In the genomic region with DNA sequence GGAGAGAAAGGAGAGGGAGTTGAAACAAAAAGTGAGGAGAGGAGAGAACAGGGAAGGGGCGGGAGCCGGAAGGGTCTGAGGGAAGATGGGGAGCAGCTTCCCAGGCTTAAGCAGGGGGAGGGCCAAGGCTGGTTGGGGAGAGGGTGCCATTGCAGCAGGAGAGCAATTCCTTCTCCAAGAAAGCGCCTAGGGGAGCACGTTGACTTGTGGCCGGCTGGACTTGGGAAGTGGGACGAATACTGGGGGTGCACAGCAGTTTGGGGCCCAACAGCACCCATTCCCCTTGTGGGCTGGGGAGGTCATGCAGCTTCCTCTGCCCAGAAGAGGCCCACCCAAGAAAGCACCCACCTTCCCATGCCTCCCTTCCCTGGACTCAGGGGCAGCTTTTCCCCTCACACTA, we compare ENCODE assay signal across 21 cellular contexts. TPM values are rescaled to one million over a fixed set of nuclear protein-coding genes. Genes with fewer than 3 reads are reported as not detected.
DNase-seq lines count a peak whose midpoint lies in the region; ATAC-seq, FAIRE-seq and TF ChIP-seq lines count a peak whose summit lies in the region.
"Had no signal": no experiment of that assay in that cellular context is flagged by ENCODE, and none has a peak within 500 bp of the region (broad histone marks: within the 10 kb centered on the region; RNA-seq: fewer than 3 reads in every experiment).

No MANE protein-coding gene starts in this region.

- peak overlapping the region; percentile 7; the same call in 1 of the 2 replicates for H3K18ac ChIP-seq in H1 (ENCODE audit: extremely low read depth, low read length)

- POLR2A ChIA-PET in H1 (lab: Charles Lee; ENCODE audit: partially characterized antibody), result interaction anchor here (1.7 to 2.3 kb wide), 2 partner anchors 19 to 21 kb away, joined by 3 to 5 read pairs; no protein-coding TSS in a partner anchor

- peaks cover 54% of the 10 kb centered on the region for H3K4me1 Mint-ChIP-seq in nephron progenitor cell
- peaks cover 23% of the 10 kb centered on the region for H3K4me1 Mint-ChIP-seq in mesothelial cell of epicardium

- CTCF ChIA-PET in H1 (lab: Charles Lee; ENCODE audit: partially characterized antibody), result interaction anchor here (0.6 to 5.0 kb wide), 14 partner anchors 11 to 438 kb away, joined by 3 to 22 read pairs (median 4); no protein-coding TSS in a partner anchor

- H3K4me2 ChIP-seq in H1 (ENCODE audit: insufficient read depth in 1 of 2, low read depth in 2 of 2, low read length in 2 of 2), result peak overlapping the region in 1 of 2 experiments; percentile 58; a peak in 1 of 4 replicates
- H3K4me2 ChIP-seq: SK-N-SH had no signal

- H2AK5ac ChIP-seq in H1 (ENCODE audit: low read depth, low read length), result no peak overlapping the region; the same call in 1 of the 2 replicates

- H2BK12ac ChIP-seq in H1 (ENCODE audit: low read depth, low read length), result peak overlapping the region; percentile 95; the same call in 1 of the 2 replicates

- ATAC-seq in Right ventricle myocardium superior (ENCODE audit: poor library complexity) (no peak), left cardiac atrium (no peak), HG02610 (IDR thresholded peaks at IDR 0.05; ENCODE audit: unreplicated experiment) (no peak), GM21723 (IDR thresholded peaks at IDR 0.05; ENCODE audit: unreplicated experiment) (no peak)
- ATAC-seq: CD8-positive, alpha-beta T cell had no signal

- FAIRE-seq in H1 (lab: Jason Lieb, UNC), result no peak
- FAIRE-seq: A204.1 had no signal

- no peaks in the 10 kb centered on the region for H3K9me3 ChIP-seq in H1 (ENCODE audit: insufficient read depth in 2 of 2, low read depth in 1 of 2, low read length in 1 of 2)
- H3K9me3 ChIP-seq: HAP-1, SK-N-SH had no signal

- peak in 1 of 3 experiments; percentile 3; a peak in 1 of 4 replicates for TF ChIP-seq CTCF in H1 (IDR thresholded peaks at IDR 0.05; ENCODE audit: control extremely low read depth in 1 of 3, insufficient read depth in 1 of 3, low read depth in 1 of 3, low read length in 3 of 3)
- TF ChIP-seq CTCF in nephron progenitor cell (IDR thresholded peaks at IDR 0.05), result no peak
- no peak for TF ChIP-seq CTCF in mesothelial cell of epicardium (IDR thresholded peaks at IDR 0.05; ENCODE audit: unreplicated experiment)

- H3K9ac ChIP-seq in H1 (replicated peaks in 1 of 4; ENCODE audit: extremely low read depth in 1 of 4, low read depth in 3 of 4, low read length in 3 of 4), result no peak overlapping the region
- H3K9ac ChIP-seq: SK-N-SH had no signal

- no peak overlapping the region for H2BK5ac ChIP-seq in H1 (ENCODE audit: low read depth, low read length)

- H3K4ac ChIP-seq in H1 (replicated peaks; ENCODE audit: insufficient read length, low read depth, low read length), result no peak overlapping the region

- H4K8ac ChIP-seq in H1 (ENCODE audit: extremely low read depth, insufficient read depth, low read length), result no peak overlapping the region

- H3K23me2 ChIP-seq in H1 (ENCODE audit: low read depth, low read length), result peaks cover 10% of the 10 kb centered on the region

- no peaks in the 10 kb centered on the region for H3K36me3 Mint-ChIP-seq in nephron progenitor cell (ENCODE audit: low read depth)
- no peaks in the 10 kb centered on the region for H3K36me3 Mint-ChIP-seq in mesothelial cell of epicardium
- H3K36me3 Mint-ChIP-seq: CD8-positive, alpha-beta T cell; IgD-negative memory B cell had no signal

- H3K56ac ChIP-seq in H1 (replicated peaks; ENCODE audit: insufficient read length, low read depth, low read length), result no peak overlapping the region

- H3K27me3 Mint-ChIP-seq in nephron progenitor cell (ENCODE audit: low read depth, poor library complexity), result peaks cover 100% of the 10 kb centered on the region
- peaks cover 98% of the 10 kb centered on the region for H3K27me3 Mint-ChIP-seq in mesothelial cell of epicardium (ENCODE audit: low read depth)

- H3K14ac ChIP-seq in H1 (ENCODE audit: insufficient read length), result no peak overlapping the region

- TF ChIP-seq RAD21 in H1 (IDR thresholded peaks at IDR 0.05 in 1 of 2, conservative IDR thresholded peaks at IDR 0.05 in 1 of 2; ENCODE audit: low read depth in 2 of 2, low read length in 2 of 2), result no peak

- H3K27me3 ChIP-seq in H1 (replicated peaks in 1 of 4; ENCODE audit: control insufficient read depth in 3 of 4, extremely low read depth in 1 of 4, insufficient read depth in 3 of 4, low read length in 3 of 4), result peaks cover 82 to 100% (median 97%) of the 10 kb centered on the region in 4 experiments

- no peak overlapping the region for H3K27ac Mint-ChIP-seq in nephron progenitor cell
- H3K27ac Mint-ChIP-seq in mesothelial cell of epicardium, result no peak overlapping the region
- H3K27ac Mint-ChIP-seq: CD8-positive, alpha-beta T cell had no signal

- intact Hi-C loops in Right ventricle myocardium superior (cut with DNase I), result loop anchor here (10.0 kb wide), 1 partner anchor 706 kb away; no protein-coding TSS in a partner anchor
- intact Hi-C loops in left cardiac atrium (cut with DNase I), result loop anchor here in 1 of 2 donors (5.0 kb wide), 1 partner anchor 704 kb away; no protein-coding TSS in a partner anchor

- no peak overlapping the region for H4K91ac ChIP-seq in H1 (replicated peaks; ENCODE audit: insufficient read length, low read length)

- H2BK20ac ChIP-seq in H1 (ENCODE audit: low read length), result no peak overlapping the region

- H3K79me1 ChIP-seq in H1 (ENCODE audit: low read depth, low read length), result no peaks in the 10 kb centered on the region

- no peak for TF ChIP-seq EP300 in H1 (IDR thresholded peaks at IDR 0.05; ENCODE audit: borderline replicate concordance in 1 of 2, low read depth in 2 of 2, low read length in 2 of 2)

- peaks cover 16 to 58% (median 37%) of the 10 kb centered on the region in 4 experiments for H3K4me1 ChIP-seq in H1 (replicated peaks in 1 of 4; ENCODE audit: control insufficient read depth in 3 of 4, insufficient read depth in 4 of 4, low read length in 3 of 4)

- H3K9me3 Mint-ChIP-seq in nephron progenitor cell, result peaks cover 4% of the 10 kb centered on the region
- H3K9me3 Mint-ChIP-seq in mesothelial cell of epicardium, result no peaks in the 10 kb centered on the region
- H3K9me3 Mint-ChIP-seq: CD8-positive, alpha-beta T cell; IgD-negative memory B cell had no signal

- no peak overlapping the region for H3K4me3 ChIP-seq in H1 (ENCODE audit: extremely low read depth in 1 of 4, insufficient read depth in 2 of 4, low read depth in 3 of 4, low read length in 4 of 4)
- H3K4me3 ChIP-seq: HAP-1 had no signal

- H3K4me3 Mint-ChIP-seq in nephron progenitor cell, result peak overlapping the region; percentile 66
- H3K4me3 Mint-ChIP-seq in mesothelial cell of epicardium, result no peak overlapping the region

- TF ChIP-seq POLR2A in H1 (IDR thresholded peaks at IDR 0.05; ENCODE audit: control extremely low read depth in 1 of 2, low read depth in 2 of 2, low read length in 2 of 2), result no peak

- H4K20me1 ChIP-seq in H1 (replicated peaks in 1 of 2; ENCODE audit: control insufficient read depth in 1 of 2, insufficient read depth in 2 of 2, low read length in 2 of 2), result peaks cover 0 to 12% of the 10 kb centered on the region in 2 experiments

- WGBS in H1 (ENCODE audit: extremely low coverage in 1 of 2, insufficient coverage in 1 of 2, insufficient read length in 1 of 2, insufficient replicate concordance in 2 of 2, low coverage in 1 of 2, low lambda C conversion rate in 2 of 2, missing lambda C conversion rate in 1 of 2), 2 experiments, result 16% methylated on average over 4 of the region's 6 CpGs; no CpG with 5 or more reads in 1 of the 2 experiments

- H3K79me2 ChIP-seq in H1 (ENCODE audit: control insufficient read depth in 1 of 2, insufficient read depth in 2 of 2, low read length in 2 of 2), result no peaks in the 10 kb centered on the region

- H3K27ac ChIP-seq in H1 (ENCODE audit: low read depth, low read length), result no peak overlapping the region

- no peaks in the 10 kb centered on the region for H3K36me3 ChIP-seq in H1 (ENCODE audit: control insufficient read depth in 2 of 4, insufficient read depth in 4 of 4, low read length in 3 of 4)

- H3K23ac ChIP-seq in H1 (ENCODE audit: insufficient read length), result no peak overlapping the region

- H2BK120ac ChIP-seq in H1 (replicated peaks; ENCODE audit: low read depth, low read length), result no peak overlapping the region

- no peak overlapping the region for H2AFZ ChIP-seq in H1 (ENCODE audit: low read length)

- H4K5ac ChIP-seq in H1 (ENCODE audit: insufficient read length, low read depth, low read length), result no peak overlapping the region

- DNase-seq in Right ventricle myocardium superior, result peak; percentile 10
- DNase-seq in left cardiac atrium, result no peak
- no peak for DNase-seq in H1 (ENCODE audit: low read depth in 1 of 2, low spot score in 2 of 2)
- no peak for DNase-seq in nephron progenitor cell
- DNase-seq in mesothelial cell of epicardium (ENCODE audit: low spot score in 2 of 2, unreplicated experiment in 2 of 2), result no peak
- DNase-seq in GM19240 (ENCODE audit: insufficient read length, low spot score), result no peak
- DNase-seq: CD8-positive, alpha-beta T cell; EL; Karpas-422; MM.1S; NCI-H1105; NCI-H1694; OCI-M1; SHP77 treated with DMSO at 0.1 percent for 48 hours; SK-N-SH had no signal

- 0 out of 2 replicates have a peak overlapping the region, but pooled peaks have one; percentile 31 for H2BK15ac ChIP-seq in H1 (ENCODE audit: low read length)

RNA-seq across cellular contexts. Expression of a gene that starts 9.6 kb away (rescaled TPM):
- total RNA-seq in Right ventricle myocardium superior (not detected), left cardiac atrium (not detected), mesothelial cell of epicardium (not detected in 3 replicates)
- 0.19 and 0.21 TPM in 2 replicates for total RNA-seq in H1 (2021; fragmentation: NEBNext Ultra II Directional; extraction: Animal tissue kit (Norgen Biotek cat#: 25700))
- polyA plus RNA-seq in H1 (2011; rRNA removed), result 0.02 and 0.52 TPM in 2 replicates
- 0.31 TPM for polyA plus RNA-seq in H1 (2011; cell fraction: cytosol; rRNA removed)
- 0.41 TPM for polyA plus RNA-seq in H1 (2011; cell fraction: nucleus; rRNA removed)
- 0.10 to 0.13 TPM (median 0.13 TPM) in 3 of 4 replicates, not detected in the other for polyA plus RNA-seq in H1 (2012, experiment 1 of 2)
- polyA plus RNA-seq in H1 (2012, experiment 2 of 2), result 0.09 TPM
- 0.10 TPM for polyA plus RNA-seq in H1 (2013, experiment 1 of 2)
- 0.07 TPM for polyA plus RNA-seq in H1 (2013, experiment 2 of 2)
- polyA minus RNA-seq in H1 (2011; rRNA and poly(A)+ RNA removed), result 0.09 TPM in 1 of 2 replicates, not detected in the other
- polyA minus RNA-seq in H1 (2011; cell fraction: cytosol; rRNA and poly(A)+ RNA removed), result not detected
- 0.50 TPM for polyA minus RNA-seq in H1 (2011; cell fraction: nucleus; rRNA and poly(A)+ RNA removed)
- polyA plus RNA-seq: BJ, IgD-negative memory B cell had no signal

RNA-seq across cellular contexts. Expression of a gene that starts 58.1 kb away (rescaled TPM):
- total RNA-seq in Right ventricle myocardium superior (0.65 TPM), left cardiac atrium (1 to 10 TPM; 1.0 to 1.3 TPM), mesothelial cell of epicardium (0.11 TPM in 1 of 3 replicates, not detected in the others)
- total RNA-seq in H1 (2021; fragmentation: NEBNext Ultra II Directional; extraction: Animal tissue kit (Norgen Biotek cat#: 25700)), result 0.84 and 1.0 TPM in 2 replicates
- 0.47 and 0.77 TPM in 2 replicates for polyA plus RNA-seq in H1 (2011; rRNA removed)
- 0.87 TPM for polyA plus RNA-seq in H1 (2011; cell fraction: cytosol; rRNA removed)
- polyA plus RNA-seq in H1 (2011; cell fraction: nucleus; rRNA removed), result 0.23 TPM
- polyA plus RNA-seq in H1 (2012, experiment 1 of 2), result 0.19 to 0.31 TPM (median 0.27 TPM) in 4 replicates
- 0.50 TPM for polyA plus RNA-seq in H1 (2012, experiment 2 of 2)
- 0.51 TPM for polyA plus RNA-seq in H1 (2013, experiment 1 of 2)
- 0.59 TPM for polyA plus RNA-seq in H1 (2013, experiment 2 of 2)
- polyA minus RNA-seq in H1 (2011; rRNA and poly(A)+ RNA removed), result 0.15 and 0.32 TPM in 2 replicates
- 0.66 TPM for polyA minus RNA-seq in H1 (2011; cell fraction: cytosol; rRNA and poly(A)+ RNA removed)
- 1.8 TPM for polyA minus RNA-seq in H1 (2011; cell fraction: nucleus; rRNA and poly(A)+ RNA removed)
- total RNA-seq: CD8-positive, alpha-beta T cell had no signal
- polyA plus RNA-seq: IgD-negative memory B cell had no signal
